ENCODE assay signal across 1 cellular context in genomic region chr6:44060622-44061374, GRCh38.
TF ChIP-seq lines count a peak whose summit lies in the region.

No MANE protein-coding gene starts in this region.

TF ChIP-seq in A549, 52 proteins besides CTCF, POLR2A, EP300 and RAD21 (continued from another document):
- TF ChIP-seq HOXB13 (CRISPR knock-in tag; IDR thresholded peaks at IDR 0.05; ENCODE audit: low read depth): no peak
- TF ChIP-seq HES2 (IDR thresholded peaks at IDR 0.05): no peak
- no peak for TF ChIP-seq HOXB5 (CRISPR knock-in tag; IDR thresholded peaks at IDR 0.05)
- no peak for TF ChIP-seq EHF (CRISPR knock-in tag; IDR thresholded peaks at IDR 0.05)
- TF ChIP-seq CEBPB (IDR thresholded peaks at IDR 0.05): no peak
- no peak for TF ChIP-seq TFCP2L1 (CRISPR knock-in tag; IDR thresholded peaks at IDR 0.05)
- TF ChIP-seq NFE2L2 (conservative IDR thresholded peaks at IDR 0.05; ENCODE audit: low read length): no peak
- no peak for TF ChIP-seq CHD4 (IDR thresholded peaks at IDR 0.05; ENCODE audit: borderline replicate concordance)
- TF ChIP-seq RNF2 (IDR thresholded peaks at IDR 0.05; ENCODE audit: borderline replicate concordance, low read depth): no peak
- no peak for TF ChIP-seq HEYL (CRISPR knock-in tag; IDR thresholded peaks at IDR 0.05)
- TF ChIP-seq TP53 (CRISPR knock-in tag; IDR thresholded peaks at IDR 0.05): no peak
- no peak for TF ChIP-seq MAX (IDR thresholded peaks at IDR 0.05)
- TF ChIP-seq MAFK (IDR thresholded peaks at IDR 0.05; ENCODE audit: partially characterized antibody): no peak
- no peak for TF ChIP-seq ZNF302 (CRISPR knock-in tag; IDR thresholded peaks at IDR 0.05)
